9 cellular contexts compared by ENCODE assay signal in the genomic region with DNA sequence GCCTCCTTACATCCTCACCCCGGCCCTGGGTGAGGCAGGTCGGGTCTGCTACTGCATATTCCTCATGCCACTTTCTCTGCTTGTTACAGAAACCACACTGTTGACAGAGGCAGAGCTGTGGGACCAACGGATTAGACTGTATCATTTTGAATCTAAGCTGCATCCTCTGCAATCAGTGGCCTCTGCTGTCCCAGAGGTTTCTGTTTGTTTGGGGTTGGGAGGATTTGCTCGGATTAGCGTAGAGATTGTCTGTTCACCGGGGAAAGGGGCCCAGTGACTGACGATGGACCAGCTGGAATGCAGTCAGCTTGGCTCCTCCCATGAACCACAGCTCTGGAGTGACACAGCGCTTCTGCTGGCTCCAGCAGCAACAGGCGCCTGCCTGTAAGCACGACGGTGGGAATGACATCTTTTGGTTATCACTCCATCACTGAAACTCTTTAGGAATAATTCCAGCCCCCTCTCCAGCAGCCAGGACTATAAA. TPM values are rescaled to one million over a fixed set of nuclear protein-coding genes. Genes with fewer than 3 reads are reported as not detected.
DNase-seq lines count a peak whose midpoint lies in the region; ATAC-seq and TF ChIP-seq lines count a peak whose summit lies in the region.
"Had no signal": no experiment of that assay in that cellular context is flagged by ENCODE, and none has a peak within 500 bp of the region (broad histone marks: within the 10 kb centered on the region; RNA-seq: fewer than 3 reads in every experiment).

No MANE protein-coding gene starts in this region.

- DNase-seq in NCI-H1417 (lab: John Stamatoyannopoulos, UW) (peak; percentile 10 to 28 (median 10)), NCI-H1417 treated with DMSO at 0.1 percent for 48 hours (lab: John Stamatoyannopoulos, UW) (no peak), body of pancreas (peak in 3 of 4 donors; percentile 27 to 40 (median 39)), kidney glomerular epithelial cell (lab: John Stamatoyannopoulos, UW) (peak; percentile 40), tibial nerve (ENCODE audit: low spot score in 2 of 2) (peak; percentile 20 to 26)

- H3K4me3 ChIP-seq in body of pancreas = no peak overlapping the region
- no peak overlapping the region for H3K4me3 ChIP-seq in tibial nerve
- H3K4me3 ChIP-seq: BLaER1 had no signal

- no peaks in the 10 kb centered on the region for H3K9me3 ChIP-seq in body of pancreas
- H3K9me3 ChIP-seq in tibial nerve = no peaks in the 10 kb centered on the region
- H3K9me3 ChIP-seq: BLaER1 had no signal

- no peak for TF ChIP-seq EP300 in tibial nerve (IDR thresholded peaks at IDR 0.05)

- no peak for TF ChIP-seq POLR2A in body of pancreas (IDR thresholded peaks at IDR 0.05)
- TF ChIP-seq POLR2A in tibial nerve (IDR thresholded peaks at IDR 0.05) = no peak

- H3K4me3 Mint-ChIP-seq in activated T-helper 17 cell treated with anti-CD3 and anti-CD28 coated beads, Interleukin-2, amount 50 U/mL, for 72 hours = no peak overlapping the region

- H3K27ac ChIP-seq in body of pancreas (no peak overlapping the region), tibial nerve (no peak overlapping the region)
- H3K27ac ChIP-seq: BLaER1 had no signal

- peaks cover 45% of the 10 kb centered on the region for H3K27me3 Mint-ChIP-seq in activated T-helper 17 cell treated with anti-CD3 and anti-CD28 coated beads, Interleukin-2, amount 50 U/mL, for 72 hours

- H3K36me3 Mint-ChIP-seq in activated T-helper 17 cell treated with anti-CD3 and anti-CD28 coated beads, Interleukin-2, amount 50 U/mL, for 72 hours (ENCODE audit: low read depth) = no peaks in the 10 kb centered on the region

- H3K4me1 ChIP-seq in body of pancreas (no peaks in the 10 kb centered on the region), tibial nerve (peaks cover 0 to 19% (median 0%) of the 10 kb centered on the region in 4 donors)
- H3K4me1 ChIP-seq: BLaER1 had no signal

- H3K27me3 ChIP-seq in body of pancreas (no peaks in the 10 kb centered on the region), tibial nerve (no peaks in the 10 kb centered on the region)
- H3K27me3 ChIP-seq: BLaER1 had no signal

- no peak overlapping the region for H3K27ac Mint-ChIP-seq in activated T-helper 17 cell treated with anti-CD3 and anti-CD28 coated beads, Interleukin-2, amount 50 U/mL, for 72 hours

- no peaks in the 10 kb centered on the region for H3K4me1 Mint-ChIP-seq in activated T-helper 17 cell treated with anti-CD3 and anti-CD28 coated beads, Interleukin-2, amount 50 U/mL, for 72 hours

- H3K36me3 ChIP-seq in body of pancreas (replicated peaks in 1 of 2; ENCODE audit: insufficient read depth in 1 of 2, low read depth in 2 of 2) = no peaks in the 10 kb centered on the region
- no peaks in the 10 kb centered on the region for H3K36me3 ChIP-seq in tibial nerve
- H3K36me3 ChIP-seq: BLaER1 had no signal

- ATAC-seq in body of pancreas (peak; percentile 57), HG02642 (IDR thresholded peaks at IDR 0.05; ENCODE audit: poor library complexity, unreplicated experiment) (no peak), HG03135 (IDR thresholded peaks at IDR 0.05; ENCODE audit: unreplicated experiment) (no peak)
- ATAC-seq in activated T-helper 17 cell treated with anti-CD3 and anti-CD28 coated beads, Interleukin-2, amount 50 U/mL, for 72 hours (replicated peaks) = no peak

- H3K9me3 Mint-ChIP-seq in activated T-helper 17 cell treated with anti-CD3 and anti-CD28 coated beads, Interleukin-2, amount 50 U/mL, for 72 hours = no peaks in the 10 kb centered on the region

- 2 to 18% methylated on average over 8 to 11 of the region's 11 CpGs for WGBS in body of pancreas, 2 donors
- WGBS in tibial nerve, 2 donors = 4 to 7% methylated on average over 11 of the region's 11 CpGs

- intact Hi-C loops in body of pancreas (cut with DNase I) = no loop called here

- TF ChIP-seq CTCF in body of pancreas (IDR thresholded peaks at IDR 0.05) (no peak), tibial nerve (IDR thresholded peaks at IDR 0.05) (no peak)

RNA-seq across cellular contexts. Expression of gene ADRA1B, which starts 37.3 kb away (rescaled TPM):
- total RNA-seq in body of pancreas = 1 to 10 TPM in 1 of 2 donors, under 1 TPM in 1; 0.26 to 4.0 TPM
- total RNA-seq in tibial nerve = 1 to 10 TPM; 3.6 to 6.9 (median 6.2) TPM
- total RNA-seq in activated T-helper 17 cell treated with anti-CD3 and anti-CD28 coated beads, Interleukin-2, amount 50 U/mL, for 72 hours = not detected
